ENCODE assay signal across 29 cellular contexts in the genomic region with DNA sequence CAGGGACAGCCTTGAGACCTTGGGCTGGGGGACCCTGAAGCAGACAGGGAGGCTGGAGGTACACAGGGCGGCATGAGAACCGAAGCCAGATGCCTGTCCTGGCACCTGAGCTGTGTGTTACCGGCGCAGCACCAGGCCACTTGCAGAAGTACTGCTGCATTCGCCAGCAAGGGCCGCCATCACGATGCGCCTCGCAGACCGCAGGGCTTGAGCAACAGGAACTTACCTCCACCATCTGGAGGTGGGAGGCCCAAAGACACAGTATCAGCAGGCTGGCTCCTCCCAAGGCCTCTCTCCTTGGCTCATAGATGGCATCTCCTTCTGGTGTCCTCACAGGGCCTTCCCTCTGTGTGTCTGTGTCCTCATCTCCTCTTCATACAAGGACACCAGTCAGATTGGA.
"Had no signal": no experiment of that assay in that cellular context is flagged by ENCODE, and none has a peak within 500 bp of the region (broad histone marks: within the 10 kb centered on the region; RNA-seq: fewer than 3 reads in every experiment).

No MANE protein-coding gene starts in this region.

- DNase-seq: activated CD4-positive, alpha-beta T cell treated with anti-CD3 and anti-CD28 coated beads for 48 hours; activated CD8-positive, alpha-beta T cell treated with anti-CD3 and anti-CD28 coated beads for 36 hours; activated gamma-delta T cell treated with Interleukin-2 at 50 U/mL for 16 hours; activated naive CD4-positive, alpha-beta T cell treated with anti-CD3 and anti-CD28 coated beads, Interleukin-2, amount 50 U/mL, for 16 hours; activated T-cell treated with anti-CD3 and anti-CD28 coated beads, Interleukin-2, amount 50 U/mL, for 4 hours; cerebellar nuclear complex; dorsolateral prefrontal cortex; effector memory CD8-positive, alpha-beta T cell; erythroblast; gastrocnemius medialis; glutamatergic neuron; left cardiac atrium; left ventricle myocardium superior; occipital lobe; stimulated activated CD4-positive, alpha-beta T cell treated with anti-CD3 and anti-CD28 coated beads, Interleukin-1b, Interleukin-23, amount 100 ng/mL, for 48 hours; stimulated activated CD4-positive, alpha-beta T cell treated with anti-CD3 and anti-CD28 coated beads, Interleukin-4, amount 100 ng/mL, for 4 hours; stimulated activated CD8-positive, alpha-beta memory T cell treated with anti-CD3 and anti-CD28 coated beads, Interleukin-4, amount 100 ng/mL, for 48 hours; stimulated activated naive CD8-positive, alpha-beta T cell treated with anti-CD3 and anti-CD28 coated beads, Interleukin-15, amount 100 ng/mL, for 72 hours; substantia nigra; T-helper 9 cell; uterus had no signal

- H3K27me3 ChIP-seq: right atrium auricular region, uterus had no signal

- H3K27ac ChIP-seq: gastrocnemius medialis, parathyroid adenoma, right atrium auricular region, uterus, VCaP had no signal

- H3K4me2 ChIP-seq: smooth muscle cell had no signal

- H3K4me3 ChIP-seq: coronary artery, dorsolateral prefrontal cortex, gastrocnemius medialis, right atrium auricular region, smooth muscle cell, uterus had no signal

- H3K9me3 ChIP-seq: gastrocnemius medialis, right atrium auricular region, uterus had no signal

- H3K9ac ChIP-seq: parathyroid adenoma had no signal

- H3K36me3 ChIP-seq: gastrocnemius medialis, right atrium auricular region, uterus had no signal

- H3K4me1 ChIP-seq: gastrocnemius medialis, parathyroid adenoma, right atrium auricular region, uterus had no signal

- ATAC-seq: activated CD4-positive, CD25-positive, alpha-beta regulatory T cell treated with anti-CD3 and anti-CD28 coated beads, Interleukin-2, amount 50 U/mL, for 24 hours; activated CD8-positive, alpha-beta T cell treated with anti-CD3 and anti-CD28 coated beads for 36 hours; activated T-cell treated with anti-CD3 and anti-CD28 coated beads, Interleukin-2, amount 50 U/mL, for 4 hours; activated T-helper 17 cell treated with anti-CD3 and anti-CD28 coated beads, Interleukin-2, amount 50 U/mL, for 72 hours; effector memory CD8-positive, alpha-beta T cell; gastrocnemius medialis; left cardiac atrium; left ventricle myocardium superior; stimulated activated memory B cell treated with anti-CD40 and anti-IgM and Interleukin-4, amounts not matched to agents 10 μg/mL and 1 μg/mL and 100 μg/mL, for 72 hours; stimulated activated naive CD8-positive, alpha-beta T cell treated with anti-CD3 and anti-CD28 coated beads, Interleukin-15, amount 100 ng/mL, for 72 hours had no signal
